ENCODE assay signal across 8 cellular contexts in the genomic region with DNA sequence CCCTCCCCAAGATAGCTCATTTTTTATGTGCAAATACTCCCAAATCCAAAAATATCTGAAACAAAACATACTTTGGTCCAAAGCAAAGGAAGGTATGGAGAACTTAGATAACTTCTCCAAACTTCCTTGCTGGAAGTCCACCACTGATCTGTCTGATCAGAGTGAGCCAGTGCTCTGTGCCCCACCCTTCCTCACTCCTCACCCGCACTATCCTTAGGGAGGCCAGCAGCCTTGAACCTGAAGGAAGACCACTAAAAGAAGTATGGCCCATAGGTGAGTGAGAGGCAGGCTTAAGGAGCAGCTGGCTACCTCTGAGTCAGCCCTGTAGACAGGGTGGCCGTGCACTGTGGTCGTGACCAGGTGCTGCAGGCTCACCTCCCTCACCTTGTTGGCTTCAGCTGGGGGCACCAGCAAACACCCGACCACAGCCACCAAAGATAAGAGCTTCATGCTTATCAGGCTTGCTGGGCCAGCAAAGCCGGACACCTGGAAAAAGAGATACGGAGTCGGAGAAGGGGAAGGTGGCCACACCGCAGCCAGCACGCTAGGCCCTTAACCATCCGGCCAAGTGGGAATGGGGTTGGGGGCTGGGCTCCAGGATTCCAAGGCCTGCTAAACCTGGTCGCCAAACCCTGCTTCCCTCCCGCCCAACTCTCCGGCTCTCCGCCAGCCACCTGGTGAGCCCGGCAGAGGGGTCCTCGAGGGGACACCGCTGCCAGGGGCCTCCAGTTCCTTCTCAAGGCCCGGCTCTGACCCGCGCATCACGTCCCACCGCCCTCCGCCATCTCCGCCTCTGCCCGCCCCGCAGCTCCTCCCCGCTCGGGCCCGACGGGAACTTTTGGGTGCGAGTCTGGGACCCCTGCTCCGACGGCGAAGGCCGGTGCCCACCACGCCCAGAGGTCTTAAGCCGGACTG.
DNase-seq lines count a peak whose midpoint lies in the region; ATAC-seq and TF ChIP-seq lines count a peak whose summit lies in the region.

No MANE protein-coding gene starts in this region.

- peak; percentile 72 for ATAC-seq in GM19452 (IDR thresholded peaks at IDR 0.05; ENCODE audit: unreplicated experiment)
- ATAC-seq in HG03439 (IDR thresholded peaks at IDR 0.05; ENCODE audit: unreplicated experiment): peak; percentile 73

- no peak for TF ChIP-seq POLR2A in erythroblast (IDR thresholded peaks at IDR 0.05; ENCODE audit: low read length)

- H3K27ac ChIP-seq in SK-N-MC: no peak overlapping the region

- peaks cover 16% of the 10 kb centered on the region for H3K4me1 ChIP-seq in neuron (ENCODE audit: insufficient read depth, low read length)

- H3K36me3 ChIP-seq in SK-N-MC (ENCODE audit: insufficient read depth, low read length) (peaks cover 38% of the 10 kb centered on the region), neuron (ENCODE audit: insufficient read depth, low read length) (peaks cover 36% of the 10 kb centered on the region)

- peak overlapping the region; percentile 78 for H3K9ac ChIP-seq in SK-N-MC (ENCODE audit: insufficient read length)

- no peak overlapping the region for H2AFZ ChIP-seq in neuron (ENCODE audit: low read depth, low read length)

- no peaks in the 10 kb centered on the region for H3K9me3 ChIP-seq in SK-N-MC (ENCODE audit: low read depth, low read length)
- H3K9me3 ChIP-seq in neuron (ENCODE audit: low read length): peaks cover 4% of the 10 kb centered on the region

- DNase-seq in DMS 273 (lab: John Stamatoyannopoulos, UW; ENCODE audit: unreplicated experiment) (peak; percentile 85), DMS 273 treated with DMSO at 0.1 percent for 48 hours (lab: John Stamatoyannopoulos, UW) (no peak), SK-N-MC (ENCODE audit: low read depth, low spot score) (no peak), erythroblast (lab: John Stamatoyannopoulos, UW) (peak; percentile 80 to 91), NCI-H446 treated with DMSO at 0.1 percent for 48 hours (lab: John Stamatoyannopoulos, UW) (no peak)

- H3K4me3 ChIP-seq in SK-N-MC: peak overlapping the region; percentile 95
- peak overlapping the region; percentile 73 for H3K4me3 ChIP-seq in neuron (ENCODE audit: low read length)

- H3K27me3 ChIP-seq in neuron (ENCODE audit: insufficient read depth, low read length): no peaks in the 10 kb centered on the region

Comparison
In these comparisons a context has a peak if more than half of its experiments do, and no peak if none do; other contexts are left out.
1. DNase-seq: peak in DMS 273 (single experiment) and erythroblast (2 of 2); none in DMS 273 treated with DMSO at 0.1 percent for 48 hours (single experiment), SK-N-MC (single experiment) and NCI-H446 treated with DMSO at 0.1 percent for 48 hours (single experiment).